ENCODE assay signal across 9 cellular contexts in genomic region chr6:14743465-14744211, GRCh38.
DNase-seq lines count a peak whose midpoint lies in the region; ATAC-seq, FAIRE-seq and TF ChIP-seq lines count a peak whose summit lies in the region.
"Had no signal": no experiment of that assay in that cellular context is flagged by ENCODE, and none has a peak within 500 bp of the region (broad histone marks: within the 10 kb centered on the region; RNA-seq: fewer than 3 reads in every experiment).

No MANE protein-coding gene starts in this region.

- peak overlapping the region; percentile 81 for H3K27ac Mint-ChIP-seq in T-helper 1 cell treated with Interleukin-12 subunit alpha and Interleukin-12 subunit beta and Interleukin-4 antibody, amounts not matched to agents 30 μg/mL and 1 μg/mL, for 36 hours
- H3K27ac Mint-ChIP-seq in stimulated activated naive CD8-positive, alpha-beta T cell treated with anti-CD3 and anti-CD28 coated beads, Interleukin-15, amount 100 ng/mL, for 72 hours: peak overlapping the region; percentile 95 to 96
- no peak overlapping the region for H3K27ac Mint-ChIP-seq in progenitor cell of endocrine pancreas
- H3K27ac Mint-ChIP-seq: nephron had no signal

- H3K36me3 Mint-ChIP-seq in T-helper 1 cell treated with Interleukin-12 subunit alpha and Interleukin-12 subunit beta and Interleukin-4 antibody, amounts not matched to agents 30 μg/mL and 1 μg/mL, for 36 hours (ENCODE audit: low read depth): peaks cover 7% of the 10 kb centered on the region
- no peaks in the 10 kb centered on the region for H3K36me3 Mint-ChIP-seq in progenitor cell of endocrine pancreas (ENCODE audit: insufficient read depth)

- FAIRE-seq in K562 (lab: Jason Lieb, UNC): peak; percentile 98

- peak overlapping the region; percentile 48; the same call in 2 of the 3 replicates for H3K27ac ChIP-seq in K562 (ENCODE audit: extremely low read depth, low read depth, low read length)

- TF ChIP-seq RAD21 in K562 (CRISPR knock-in tag; conservative IDR thresholded peaks at IDR 0.05 in 1 of 2, IDR thresholded peaks at IDR 0.05 in 1 of 2): peak in 1 of 2 experiments; percentile 16; a peak in 1 of 4 replicates

- CTCF ChIA-PET in K562 (lab: Yijun Ruan, JAX; ENCODE audit: low intra/inter-chr PET ratio): no interaction called here

- POLR2A ChIA-PET in K562 (lab: Yijun Ruan, JAX): interaction anchor here (0.6 kb wide), 1 partner anchor 46 kb away, joined by 4 read pairs; no protein-coding TSS in a partner anchor

- H3K9me1 ChIP-seq in K562 (ENCODE audit: control insufficient read depth, insufficient read depth, low read length): no peaks in the 10 kb centered on the region

- no peaks in the 10 kb centered on the region for H3K36me3 ChIP-seq in K562 (ENCODE audit: control insufficient read depth, insufficient read depth, low read length)
- H3K36me3 ChIP-seq in mucosa of descending colon (ENCODE audit: low read depth): no peaks in the 10 kb centered on the region

- peak; percentile 71; the same call in 1 of the 2 replicates for TF ChIP-seq EP300 in K562 (IDR thresholded peaks at IDR 0.05; ENCODE audit: low read length)

- peak overlapping the region in 1 of 2 experiments; percentile 10; a peak in 1 of 4 replicates for H3K9ac ChIP-seq in K562 (ENCODE audit: insufficient read depth in 1 of 2, low read depth in 2 of 2, low read length in 2 of 2)

- no peak overlapping the region for H3K4me3 ChIP-seq in K562
- H3K4me3 ChIP-seq in mucosa of descending colon: no peak overlapping the region

- H3K9me3 ChIP-seq in K562 (replicated peaks; ENCODE audit: control insufficient read depth, insufficient read depth, low read depth, low read length): peaks cover 3% of the 10 kb centered on the region; the same call in 1 of the 2 replicates
- no peaks in the 10 kb centered on the region for H3K9me3 ChIP-seq in mucosa of descending colon

- BruUV-seq in K562 (replicated peaks; lab: Mats Ljungman, UMichigan): no TSS peak

- 5% methylated on average over 7 of the region's 7 CpGs for WGBS in K562 (ENCODE audit: insufficient coverage, low coverage, missing lambda C conversion rate)

- peak; percentile 98 for DNase-seq in H4 (ENCODE audit: low spot score)
- peak; percentile 81 to 88 (median 82) for DNase-seq in K562 (ENCODE audit: extremely low read depth in 1 of 4, low spot score in 3 of 4)
- DNase-seq in mucosa of descending colon: peak in 1 of 3 donors; percentile 70
- DNase-seq in stimulated activated naive CD8-positive, alpha-beta T cell treated with anti-CD3 and anti-CD28 coated beads, Interleukin-15, amount 100 ng/mL, for 72 hours: peak; percentile 68 to 87
- DNase-seq in progenitor cell of endocrine pancreas (ENCODE audit: low spot score, unreplicated experiment): no peak
- DNase-seq in HuH-7 (ENCODE audit: low spot score): no peak
- no peak for DNase-seq in SHP77 (lab: John Stamatoyannopoulos, UW)

- H3K9me3 Mint-ChIP-seq in T-helper 1 cell treated with Interleukin-12 subunit alpha and Interleukin-12 subunit beta and Interleukin-4 antibody, amounts not matched to agents 30 μg/mL and 1 μg/mL, for 36 hours: no peaks in the 10 kb centered on the region
- peaks cover 25 to 28% of the 10 kb centered on the region in 2 donors for H3K9me3 Mint-ChIP-seq in stimulated activated naive CD8-positive, alpha-beta T cell treated with anti-CD3 and anti-CD28 coated beads, Interleukin-15, amount 100 ng/mL, for 72 hours
- H3K9me3 Mint-ChIP-seq in progenitor cell of endocrine pancreas (ENCODE audit: low read depth): peaks cover 15% of the 10 kb centered on the region

- peaks cover 40% of the 10 kb centered on the region for H3K4me1 Mint-ChIP-seq in T-helper 1 cell treated with Interleukin-12 subunit alpha and Interleukin-12 subunit beta and Interleukin-4 antibody, amounts not matched to agents 30 μg/mL and 1 μg/mL, for 36 hours (ENCODE audit: low read depth)
- H3K4me1 Mint-ChIP-seq in stimulated activated naive CD8-positive, alpha-beta T cell treated with anti-CD3 and anti-CD28 coated beads, Interleukin-15, amount 100 ng/mL, for 72 hours: peaks cover 83% of the 10 kb centered on the region
- H3K4me1 Mint-ChIP-seq in progenitor cell of endocrine pancreas (ENCODE audit: low read depth): peaks cover 7% of the 10 kb centered on the region
- H3K4me1 Mint-ChIP-seq: nephron had no signal

- intact Hi-C loops in K562 (cut with micrococcal nuclease): no loop called here
- intact Hi-C loops in mucosa of descending colon (cut with DNase I, micrococcal nuclease): no loop called here

- peak overlapping the region; percentile 78 for H2AFZ ChIP-seq in K562 (ENCODE audit: low read depth, low read length)

- peaks cover 9% of the 10 kb centered on the region for H3K27me3 Mint-ChIP-seq in T-helper 1 cell treated with Interleukin-12 subunit alpha and Interleukin-12 subunit beta and Interleukin-4 antibody, amounts not matched to agents 30 μg/mL and 1 μg/mL, for 36 hours (ENCODE audit: low read depth)
- no peaks in the 10 kb centered on the region for H3K27me3 Mint-ChIP-seq in stimulated activated naive CD8-positive, alpha-beta T cell treated with anti-CD3 and anti-CD28 coated beads, Interleukin-15, amount 100 ng/mL, for 72 hours
- no peaks in the 10 kb centered on the region for H3K27me3 Mint-ChIP-seq in progenitor cell of endocrine pancreas

- no peaks in the 10 kb centered on the region for H4K20me1 ChIP-seq in K562 (replicated peaks; ENCODE audit: control insufficient read depth, insufficient read depth, low read length)

- ATAC-seq in K562 (peak; percentile 97), mucosa of descending colon (peak; percentile 96)
- ATAC-seq in stimulated activated naive CD8-positive, alpha-beta T cell treated with anti-CD3 and anti-CD28 coated beads, Interleukin-15, amount 100 ng/mL, for 72 hours: peak; percentile 95

- H3K4me3 Mint-ChIP-seq in T-helper 1 cell treated with Interleukin-12 subunit alpha and Interleukin-12 subunit beta and Interleukin-4 antibody, amounts not matched to agents 30 μg/mL and 1 μg/mL, for 36 hours: peak overlapping the region; percentile 38
- H3K4me3 Mint-ChIP-seq in stimulated activated naive CD8-positive, alpha-beta T cell treated with anti-CD3 and anti-CD28 coated beads, Interleukin-15, amount 100 ng/mL, for 72 hours: peak overlapping the region; percentile 64 to 70
- no peak overlapping the region for H3K4me3 Mint-ChIP-seq in progenitor cell of endocrine pancreas (ENCODE audit: low read depth)
- H3K4me3 Mint-ChIP-seq: nephron had no signal

- in situ Hi-C loops in K562 (cut with MboI): no loop called here

- H3K27me3 ChIP-seq in K562 (ENCODE audit: control insufficient read depth in 2 of 2, insufficient read depth in 2 of 2, low read length in 2 of 2): no peaks in the 10 kb centered on the region

- TF ChIP-seq POLR2A in K562 (conservative IDR thresholded peaks at IDR 0.05): no peak

- TF ChIP-seq CTCF in K562 (IDR thresholded peaks at IDR 0.05 in 2 of 3, conservative IDR thresholded peaks at IDR 0.05 in 1 of 3; ENCODE audit: insufficient read depth in 2 of 3, low read depth in 1 of 3, low read length in 3 of 3) (no peak), mucosa of descending colon (IDR thresholded peaks at IDR 0.05) (no peak), progenitor cell of endocrine pancreas (IDR thresholded peaks at IDR 0.05; ENCODE audit: unreplicated experiment) (no peak)

- H3K4me1 ChIP-seq in K562 (replicated peaks in 1 of 2; ENCODE audit: control insufficient read depth in 2 of 2, insufficient read depth in 2 of 2, low read length in 2 of 2) (peaks cover 0 to 30% of the 10 kb centered on the region in 2 experiments; a peak in 4 of 5 replicates), mucosa of descending colon (ENCODE audit: low read depth) (no peaks in the 10 kb centered on the region)

- peak overlapping the region; percentile 22; the same call in 1 of the 2 replicates for H3K4me2 ChIP-seq in K562 (ENCODE audit: insufficient read depth, low read length)

- no peaks in the 10 kb centered on the region for H3K79me2 ChIP-seq in K562 (ENCODE audit: control insufficient read depth, insufficient read depth, low read length)

TF ChIP-seq in K562, 482 proteins besides CTCF, POLR2A, EP300 and RAD21 (continues in another document):
- TF ChIP-seq ZNF23 (CRISPR knock-in tag; IDR thresholded peaks at IDR 0.05) (no peak), ZKSCAN3 (CRISPR knock-in tag; IDR thresholded peaks at IDR 0.05) (no peak), BACH1 (tag; IDR thresholded peaks at IDR 0.05) (peak; percentile 74; the same call in 1 of the 2 replicates), ZEB2 (IDR thresholded peaks at IDR 0.05) (peak; percentile 84), ZZZ3 (IDR thresholded peaks at IDR 0.05) (no peak), ZBTB43 (CRISPR knock-in tag; IDR thresholded peaks at IDR 0.05) (no peak), IRF2 (CRISPR knock-in tag; IDR thresholded peaks at IDR 0.05) (no peak), KDM5B (IDR thresholded peaks at IDR 0.05; ENCODE audit: insufficient replicate concordance, low read depth, low read length) (no peak), ATF7 (IDR thresholded peaks at IDR 0.05) (peak; percentile 76; the same call in 1 of the 2 replicates)

Comparison
In these comparisons a context has a peak if more than half of its experiments do, and no peak if none do; other contexts are left out.
1. DNase-seq: peak in H4 (single experiment), K562 (4 of 4) and stimulated activated naive CD8-positive, alpha-beta T cell treated with anti-CD3 and anti-CD28 coated beads, Interleukin-15, amount 100 ng/mL, for 72 hours (2 of 2); none in progenitor cell of endocrine pancreas (single experiment), HuH-7 (single experiment) and SHP77 (0 of 2).
2. Peak in every context shown above with its lines, with median percentiles within 50 percentile points of each other: ATAC-seq.